Comparison of ENCODE assay signal across 7 cellular contexts in the genomic region with DNA sequence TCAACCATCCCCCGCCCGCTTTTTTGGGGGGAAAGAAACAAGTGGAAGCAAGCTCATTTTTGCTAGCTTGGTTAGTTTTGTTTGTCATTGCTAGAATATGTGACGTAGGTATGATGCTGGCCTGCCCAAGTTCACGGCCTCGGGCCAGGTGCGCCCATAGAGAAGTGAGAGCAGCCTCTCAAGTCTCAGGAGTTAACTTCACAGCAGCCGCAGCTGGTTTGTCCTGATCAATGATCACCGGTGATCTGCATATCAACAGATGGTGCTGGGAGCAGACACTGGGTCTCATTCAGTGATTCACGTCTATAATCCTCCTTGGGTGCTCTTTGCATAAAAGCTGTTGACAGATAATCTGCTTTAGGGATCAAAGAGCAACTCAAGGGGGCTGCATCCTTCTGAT. TPM values are rescaled to one million over a fixed set of nuclear protein-coding genes. Genes with fewer than 3 reads are reported as not detected.
DNase-seq lines count a peak whose midpoint lies in the region; ATAC-seq lines count a peak whose summit lies in the region.

No MANE protein-coding gene starts in this region.

- peak; percentile 68 for ATAC-seq in GM19452 (IDR thresholded peaks at IDR 0.05; ENCODE audit: unreplicated experiment)
- ATAC-seq in HG02798 (IDR thresholded peaks at IDR 0.05; ENCODE audit: poor library complexity, unreplicated experiment) = peak; percentile 89

- DNase-seq in NAMALWA (ENCODE audit: low spot score) = peak; percentile 43
- no peak for DNase-seq in amniotic stem cell (lab: John Stamatoyannopoulos, UW)
- no peak for DNase-seq in HK-2 (ENCODE audit: unreplicated experiment)
- DNase-seq in ureter (ENCODE audit: low spot score) = no peak
- DNase-seq in NOMO-1 treated with dmso at 0.1 percent for 144 hours (lab: John Stamatoyannopoulos, UW; ENCODE audit: unreplicated experiment) = no peak

RNA-seq across cellular contexts. Expression of a gene that starts 50.1 kb away (rescaled TPM):
- total RNA-seq in ureter = 3.9 TPM
